In genomic region chr7:47576031-47576908, GRCh38 we compare ENCODE assay signal across 10 cellular contexts. TPM values are rescaled to one million over a fixed set of nuclear protein-coding genes. Genes with fewer than 3 reads are reported as not detected.
A peak's percentile ranks its signal among the peaks of the same experiment; 100 is the strongest.
DNase-seq lines count a peak whose midpoint lies in the region; ATAC-seq and TF ChIP-seq lines count a peak whose summit lies in the region.
"Had no signal": no experiment of that assay in that cellular context is flagged by ENCODE, and none has a peak within 500 bp of the region (broad histone marks: within the 10 kb centered on the region; RNA-seq: fewer than 3 reads in every experiment).

No MANE protein-coding gene starts in this region.

- POLR2A ChIA-PET in AG04450 (lab: Yijun Ruan, JAX): interaction anchor here (1.2 kb wide), 1 partner anchor 101 kb away, joined by 3 read pairs; no protein-coding TSS in a partner anchor

- H3K27ac ChIP-seq in AG04450 (ENCODE audit: low read depth, low read length) (peak overlapping the region; percentile 92), caudate nucleus (ENCODE audit: low read depth, low read length) (peak overlapping the region; percentile 2)

- H3K27me3 ChIP-seq in AG04450 (ENCODE audit: control insufficient read depth, insufficient read depth, low read length): no peaks in the 10 kb centered on the region

- no peaks in the 10 kb centered on the region for H3K36me3 ChIP-seq in mucosa of descending colon (ENCODE audit: low read depth)

- peaks cover 70% of the 10 kb centered on the region for H3K4me1 ChIP-seq in mucosa of descending colon (ENCODE audit: low read depth)

- H3K36me3 Mint-ChIP-seq in activated naive CD4-positive, alpha-beta T cell treated with anti-CD3 and anti-CD28 coated beads, Interleukin-2, amount 50 U/mL, for 72 hours: peaks cover 5 to 6% of the 10 kb centered on the region in 2 donors

- H3K9me3 ChIP-seq in AG04450 (ENCODE audit: control insufficient read depth, insufficient read depth, low read length): peaks cover 3% of the 10 kb centered on the region; the same call in 1 of the 2 replicates
- no peaks in the 10 kb centered on the region for H3K9me3 ChIP-seq in mucosa of descending colon

- H3K9me3 Mint-ChIP-seq in activated naive CD4-positive, alpha-beta T cell treated with anti-CD3 and anti-CD28 coated beads, Interleukin-2, amount 50 U/mL, for 72 hours: peaks cover 0 to 7% of the 10 kb centered on the region in 2 donors
- H3K9me3 Mint-ChIP-seq: activated T-helper 2 cell treated with anti-CD3 and anti-CD28 coated beads, Interferon-gamma antibody, Interleukin-2, Interleukin-4, amounts not matched to agents 10 μg/mL and 5 μg/mL and 100 μg/mL, durations not matched to agents 14 hours and 24 hours and 36 hours had no signal

- CTCF ChIA-PET in AG04450 (lab: Charles Lee): interaction anchor here (0.6 to 1.8 kb wide), 2 partner anchors 88 to 243 kb away, joined by 5 to 9 read pairs; no protein-coding TSS in a partner anchor

- ATAC-seq in mucosa of descending colon (peak; percentile 57), GM21423 (IDR thresholded peaks at IDR 0.05; ENCODE audit: unreplicated experiment) (no peak), HG03342 (IDR thresholded peaks at IDR 0.05; ENCODE audit: unreplicated experiment) (no peak)
- no peak for ATAC-seq in activated naive CD4-positive, alpha-beta T cell treated with anti-CD3 and anti-CD28 coated beads, Interleukin-2, amount 50 U/mL, for 72 hours

- H3K27ac Mint-ChIP-seq in activated naive CD4-positive, alpha-beta T cell treated with anti-CD3 and anti-CD28 coated beads, Interleukin-2, amount 50 U/mL, for 72 hours: no peak overlapping the region
- H3K27ac Mint-ChIP-seq: activated T-helper 2 cell treated with anti-CD3 and anti-CD28 coated beads, Interferon-gamma antibody, Interleukin-2, Interleukin-4, amounts not matched to agents 10 μg/mL and 5 μg/mL and 100 μg/mL, durations not matched to agents 14 hours and 24 hours and 36 hours had no signal

- TF ChIP-seq CTCF in AG04450 (IDR thresholded peaks at IDR 0.05; ENCODE audit: low read depth, low read length): no peak
- no peak for TF ChIP-seq CTCF in mucosa of descending colon (IDR thresholded peaks at IDR 0.05)

- intact Hi-C loops in mucosa of descending colon (cut with DNase I, micrococcal nuclease): no loop called here

- no peak for DNase-seq in AG04450 (ENCODE audit: low read depth, low spot score)
- DNase-seq in NAMALWA (ENCODE audit: low spot score): peak; percentile 50
- peak in 1 of 61 donors; percentile 52 for DNase-seq in caudate nucleus (lab: John Stamatoyannopoulos, UW)
- DNase-seq in mucosa of descending colon: peak; percentile 75 to 80 (median 80)
- no peak for DNase-seq in activated CD4-positive, alpha-beta T cell treated with anti-CD3 and anti-CD28 coated beads for 48 hours
- no peak for DNase-seq in activated naive CD4-positive, alpha-beta T cell treated with anti-CD3 and anti-CD28 coated beads, Interleukin-2, amount 50 U/mL, for 72 hours (ENCODE audit: low spot score in 2 of 2)
- DNase-seq: stimulated activated CD4-positive, alpha-beta T cell treated with anti-CD3 and anti-CD28 coated beads, Interleukin-12 subunit alpha, Interleukin-12 subunit beta, amount 100 ng/mL, for 4 hours had no signal

- H3K4me3 ChIP-seq in AG04450 (ENCODE audit: low read depth, low read length) (no peak overlapping the region), mucosa of descending colon (no peak overlapping the region)

RNA-seq across cellular contexts. Expression of gene TNS3, which starts 5.6 kb away (rescaled TPM):
- 121 and 131 TPM in 2 replicates for polyA plus RNA-seq in AG04450 (2011; rRNA removed)
- polyA minus RNA-seq in AG04450 (2011; rRNA and poly(A)+ RNA removed): 326 and 376 TPM in 2 replicates
- 10 to 100 TPM; 69.1 to 98.9 (median 69.9) TPM for total RNA-seq in mucosa of descending colon
- total RNA-seq in activated naive CD4-positive, alpha-beta T cell treated with anti-CD3 and anti-CD28 coated beads, Interleukin-2, amount 50 U/mL, for 72 hours: 1 to 10 TPM in 1 of 2 donors, under 1 TPM in 1; 0.23 to 1.7 TPM

Comparison
In these comparisons a context has a peak if more than half of its experiments do, and no peak if none do; other contexts are left out.
1. DNase-seq: peak in NAMALWA (single experiment) and mucosa of descending colon (3 of 3); none in AG04450 (single experiment), activated CD4-positive, alpha-beta T cell treated with anti-CD3 and anti-CD28 coated beads for 48 hours (single experiment) and activated naive CD4-positive, alpha-beta T cell treated with anti-CD3 and anti-CD28 coated beads, Interleukin-2, amount 50 U/mL, for 72 hours (0 of 2).
2. RNA of gene TNS3, which starts 5.6 kb away (total RNA-seq): 69.1 to 98.9 TPM in mucosa of descending colon; 0.23 to 1.7 TPM in activated naive CD4-positive, alpha-beta T cell treated with anti-CD3 and anti-CD28 coated beads, Interleukin-2, amount 50 U/mL, for 72 hours; every median in the first group is over 10 times any median in the second.